Comparison of ENCODE assay signal across 8 cellular contexts in the genomic region with DNA sequence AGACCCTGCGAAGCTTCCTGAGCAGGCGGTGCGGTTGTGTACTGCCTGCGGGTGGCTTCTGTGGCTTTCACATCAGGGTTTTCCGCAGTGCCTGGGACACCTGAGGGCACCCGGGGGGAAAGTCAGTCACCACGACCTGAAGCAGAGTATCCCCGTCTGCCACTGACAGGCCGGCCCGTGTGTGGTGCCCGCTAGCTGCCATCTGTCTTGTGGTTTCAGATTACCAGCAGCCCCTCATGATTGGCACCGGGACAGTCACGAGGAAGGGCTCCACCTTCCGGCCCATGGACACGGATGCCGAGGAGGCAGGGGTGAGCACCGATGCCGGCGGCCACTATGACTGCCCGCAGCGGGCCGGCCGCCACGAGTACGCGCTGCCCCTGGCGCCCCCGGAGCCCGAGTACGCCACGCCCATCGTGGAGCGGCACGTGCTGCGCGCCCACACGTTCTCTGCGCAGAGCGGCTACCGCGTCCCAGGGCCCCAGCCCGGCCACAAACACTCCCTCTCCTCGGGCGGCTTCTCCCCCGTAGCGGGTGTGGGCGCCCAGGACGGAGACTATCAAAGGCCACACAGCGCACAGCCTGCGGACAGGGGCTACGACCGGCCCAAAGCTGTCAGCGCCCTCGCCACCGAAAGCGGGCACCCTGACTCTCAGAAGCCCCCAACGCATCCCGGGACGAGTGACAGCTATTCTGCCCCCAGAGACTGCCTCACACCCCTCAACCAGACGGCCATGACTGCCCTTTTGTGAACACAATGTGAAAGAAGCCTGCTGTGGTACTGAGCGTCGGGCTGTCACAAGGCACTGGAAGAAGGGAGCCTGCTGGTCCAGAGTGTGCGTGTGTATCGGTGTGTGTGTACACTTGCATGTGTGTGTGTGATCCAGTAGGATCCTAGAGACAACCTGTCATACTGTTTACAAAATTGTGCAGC. TPM values are rescaled to one million over a fixed set of nuclear protein-coding genes. Genes with fewer than 3 reads are reported as not detected.
DNase-seq lines count a peak whose midpoint lies in the region; ATAC-seq and TF ChIP-seq lines count a peak whose summit lies in the region.

No MANE protein-coding gene starts in this region.

- TF ChIP-seq CTCF in CD14-positive monocyte (IDR thresholded peaks at IDR 0.05): no peak
- no peak for TF ChIP-seq CTCF in OCI-LY1 (IDR thresholded peaks at IDR 0.05; ENCODE audit: low read length)
- TF ChIP-seq CTCF in cardiac muscle cell (IDR thresholded peaks at IDR 0.05; ENCODE audit: low read depth, low read length): peak; percentile 14

- intact Hi-C loops in CD14-positive monocyte (cut with micrococcal nuclease): no loop called here

- no peak overlapping the region for H2AFZ ChIP-seq in OCI-LY1 (ENCODE audit: low read length)

- H3K9me2 ChIP-seq in OCI-LY1 (ENCODE audit: low read depth, low read length): no peaks in the 10 kb centered on the region

- ATAC-seq in GM21786 (IDR thresholded peaks at IDR 0.05; ENCODE audit: unreplicated experiment): peak; percentile 72

- H3K79me2 ChIP-seq in OCI-LY1 (ENCODE audit: insufficient read depth, low read length): no peaks in the 10 kb centered on the region

- H3K27me3 ChIP-seq in OCI-LY1 (ENCODE audit: insufficient read depth, low read length): no peaks in the 10 kb centered on the region
- H3K27me3 ChIP-seq in cardiac muscle cell: no peaks in the 10 kb centered on the region

- H3K27ac ChIP-seq in OCI-LY1 (ENCODE audit: low read depth, low read length, poor library complexity, severe bottlenecking) (peak overlapping the region; percentile 93), cardiac muscle cell (no peak overlapping the region)

- peak overlapping the region; percentile 45 for H3K9ac ChIP-seq in OCI-LY1 (ENCODE audit: low read length)

- peak overlapping the region in 3 of 7 donors; percentile 70 to 85 (median 72) for H3K27ac Mint-ChIP-seq in CD14-positive monocyte
- peak overlapping the region; percentile 53 for H3K27ac Mint-ChIP-seq in activated naive CD4-positive, alpha-beta T cell treated with anti-CD3 and anti-CD28 coated beads, Interleukin-2, amount 50 U/mL, for 24 hours

- peaks cover 4 to 15% (median 9%) of the 10 kb centered on the region in 3 donors for H3K27me3 Mint-ChIP-seq in CD14-positive monocyte (ENCODE audit: low read depth in 3 of 3)
- H3K27me3 Mint-ChIP-seq in activated naive CD4-positive, alpha-beta T cell treated with anti-CD3 and anti-CD28 coated beads, Interleukin-2, amount 50 U/mL, for 24 hours: no peaks in the 10 kb centered on the region

- H3K9me3 ChIP-seq in OCI-LY1 (ENCODE audit: low read length) (no peaks in the 10 kb centered on the region), cardiac muscle cell (ENCODE audit: low read depth) (no peaks in the 10 kb centered on the region)

- peaks cover 12% of the 10 kb centered on the region for H3K4me1 Mint-ChIP-seq in CD14-positive monocyte
- peaks cover 43% of the 10 kb centered on the region for H3K4me1 Mint-ChIP-seq in activated naive CD4-positive, alpha-beta T cell treated with anti-CD3 and anti-CD28 coated beads, Interleukin-2, amount 50 U/mL, for 24 hours

- peak overlapping the region; percentile 45 for H3K4me2 ChIP-seq in OCI-LY1 (ENCODE audit: low read length)

- H3K36me3 ChIP-seq in OCI-LY1 (ENCODE audit: insufficient read depth, low read length) (no peaks in the 10 kb centered on the region), cardiac muscle cell (no peaks in the 10 kb centered on the region)

- DNase-seq in CD14-positive monocyte (ENCODE audit: low spot score) (peak; percentile 55), cardiac muscle cell (ENCODE audit: low read depth in 1 of 2, low spot score in 1 of 2) (peak in 1 of 2 donors; percentile 68), retina (peak; percentile 88), NCI-H1417 (lab: John Stamatoyannopoulos, UW) (no peak), SW 1271 (lab: John Stamatoyannopoulos, UW) (no peak)

- H3K4me1 ChIP-seq in OCI-LY1 (ENCODE audit: insufficient read depth, low read length, severe bottlenecking): peaks cover 45% of the 10 kb centered on the region
- peaks cover 16% of the 10 kb centered on the region for H3K4me1 ChIP-seq in cardiac muscle cell (ENCODE audit: low read depth)

- H3K9me3 Mint-ChIP-seq in CD14-positive monocyte: no peaks in the 10 kb centered on the region
- no peaks in the 10 kb centered on the region for H3K9me3 Mint-ChIP-seq in activated naive CD4-positive, alpha-beta T cell treated with anti-CD3 and anti-CD28 coated beads, Interleukin-2, amount 50 U/mL, for 24 hours

- no peaks in the 10 kb centered on the region for H4K20me1 ChIP-seq in OCI-LY1 (ENCODE audit: insufficient read depth, low read length)

- no peaks in the 10 kb centered on the region for H3F3A ChIP-seq in OCI-LY1 (ENCODE audit: insufficient read depth, low read length)

- peak overlapping the region; percentile 69 to 87 for H3K4me3 Mint-ChIP-seq in CD14-positive monocyte
- peak overlapping the region; percentile 75 for H3K4me3 Mint-ChIP-seq in activated naive CD4-positive, alpha-beta T cell treated with anti-CD3 and anti-CD28 coated beads, Interleukin-2, amount 50 U/mL, for 24 hours

- peaks cover 24 to 25% of the 10 kb centered on the region in 2 donors for H3K36me3 Mint-ChIP-seq in CD14-positive monocyte
- no peaks in the 10 kb centered on the region for H3K36me3 Mint-ChIP-seq in activated naive CD4-positive, alpha-beta T cell treated with anti-CD3 and anti-CD28 coated beads, Interleukin-2, amount 50 U/mL, for 24 hours

- peak overlapping the region; percentile 28 for H3K4me3 ChIP-seq in OCI-LY1 (ENCODE audit: low read depth, low read length, poor library complexity, severe bottlenecking)
- H3K4me3 ChIP-seq in cardiac muscle cell: no peak overlapping the region

RNA-seq across cellular contexts. Expression of a gene that starts 54.4 kb away (rescaled TPM):
- 1 to 10 TPM; 2.7 to 5.2 TPM for polyA plus RNA-seq in CD14-positive monocyte
- 30.5 and 51.4 TPM in 2 replicates for total RNA-seq in cardiac muscle cell
- polyA plus RNA-seq in cardiac muscle cell: 27.9 and 38.2 TPM in 2 replicates

Comparison
In these comparisons a context has a peak if more than half of its experiments do, and no peak if none do; other contexts are left out.
1. DNase-seq: peak in CD14-positive monocyte (single experiment) and retina (single experiment); none in NCI-H1417 (0 of 3) and SW 1271 (0 of 2).